In genomic region chr7:884191-885003, GRCh38 we compare ENCODE assay signal across 21 cellular contexts. TPM values are rescaled to one million over a fixed set of nuclear protein-coding genes. Genes with fewer than 3 reads are reported as not detected.
A peak's percentile ranks its signal among the peaks of the same experiment; 100 is the strongest.
DNase-seq lines count a peak whose midpoint lies in the region; ATAC-seq and TF ChIP-seq lines count a peak whose summit lies in the region.
"Had no signal": no experiment of that assay in that cellular context is flagged by ENCODE, and none has a peak within 500 bp of the region (broad histone marks: within the 10 kb centered on the region; RNA-seq: fewer than 3 reads in every experiment).

No MANE protein-coding gene starts in this region.

- H3K36me3 Mint-ChIP-seq in CD4-positive, CD25-positive, alpha-beta regulatory T cell = no peaks in the 10 kb centered on the region
- H3K36me3 Mint-ChIP-seq: naive B cell had no signal

- H3K4me1 ChIP-seq in CD4-positive, CD25-positive, alpha-beta regulatory T cell (ENCODE audit: control insufficient read depth, insufficient read depth, low read length, poor library complexity, severe bottlenecking) = peaks cover 11% of the 10 kb centered on the region
- H3K4me1 ChIP-seq in adipocyte (ENCODE audit: control insufficient read depth, insufficient read depth, low read length) (peaks cover 20% of the 10 kb centered on the region), iPS-15b (ENCODE audit: control insufficient read depth, insufficient read depth, low read length) (no peaks in the 10 kb centered on the region), ascending aorta (peaks cover 0 to 9% of the 10 kb centered on the region in 2 donors)

- H3K9me3 ChIP-seq in CD4-positive, CD25-positive, alpha-beta regulatory T cell (ENCODE audit: control insufficient read depth in 2 of 2, low read length in 2 of 2) = no peaks in the 10 kb centered on the region
- no peaks in the 10 kb centered on the region for H3K9me3 ChIP-seq in adipocyte (ENCODE audit: control insufficient read depth, low read length)
- no peaks in the 10 kb centered on the region for H3K9me3 ChIP-seq in iPS-15b (ENCODE audit: control insufficient read depth, insufficient read depth, low read length)
- no peaks in the 10 kb centered on the region for H3K9me3 ChIP-seq in ascending aorta
- H3K9me3 ChIP-seq: esophagus squamous epithelium had no signal

- H3K4me1 Mint-ChIP-seq in CD4-positive, CD25-positive, alpha-beta regulatory T cell = peaks cover 0 to 41% (median 6%) of the 10 kb centered on the region in 4 donors

- H3K27ac ChIP-seq in CD4-positive, CD25-positive, alpha-beta regulatory T cell (ENCODE audit: insufficient read depth, low read length, poor library complexity, severe bottlenecking) = no peak overlapping the region
- no peak overlapping the region for H3K27ac ChIP-seq in ascending aorta
- H3K27ac ChIP-seq: KMS-11 had no signal

- peak overlapping the region in 1 of 4 donors; percentile 38 for H3K4me3 Mint-ChIP-seq in CD4-positive, CD25-positive, alpha-beta regulatory T cell

- no peaks in the 10 kb centered on the region for H3K27me3 ChIP-seq in CD4-positive, CD25-positive, alpha-beta regulatory T cell (ENCODE audit: control insufficient read depth, insufficient read depth, low read length)
- H3K27me3 ChIP-seq in adipocyte (replicated peaks; ENCODE audit: control insufficient read depth, insufficient read depth, low read length) (no peaks in the 10 kb centered on the region), iPS-15b (ENCODE audit: control insufficient read depth, insufficient read depth, low read length) (no peaks in the 10 kb centered on the region), ascending aorta (no peaks in the 10 kb centered on the region), H7 (ENCODE audit: control insufficient read depth, insufficient read depth, low read length) (no peaks in the 10 kb centered on the region)
- H3K27me3 ChIP-seq: esophagus squamous epithelium had no signal

- H3K9ac ChIP-seq in adipocyte (ENCODE audit: low read length) (peak overlapping the region; percentile 17), iPS-15b (ENCODE audit: low read depth, low read length) (peak overlapping the region; percentile 47)
- H3K9ac ChIP-seq: KMS-11 had no signal

- no peaks in the 10 kb centered on the region for H3K27me3 Mint-ChIP-seq in CD4-positive, CD25-positive, alpha-beta regulatory T cell
- H3K27me3 Mint-ChIP-seq: naive B cell, progenitor cell of endocrine pancreas had no signal

- TF ChIP-seq CTCF in ascending aorta (IDR thresholded peaks at IDR 0.05) = no peak

- H3K9me3 Mint-ChIP-seq in CD4-positive, CD25-positive, alpha-beta regulatory T cell = no peaks in the 10 kb centered on the region
- H3K9me3 Mint-ChIP-seq: activated T-helper 2 cell treated with anti-CD3 and anti-CD28 coated beads, Interferon-gamma antibody, Interleukin-2, Interleukin-4, amounts not matched to agents 10 μg/mL and 5 μg/mL and 100 μg/mL, durations not matched to agents 14 hours and 24 hours and 36 hours; naive B cell had no signal

- intact Hi-C loops in posterior vena cava (cut with DNase I) = no loop called here
- intact Hi-C loops in ascending aorta (cut with DNase I) = no loop called here

- H3K4me3 ChIP-seq in CD4-positive, CD25-positive, alpha-beta regulatory T cell (ENCODE audit: low read depth, low read length) = no peak overlapping the region
- H3K4me3 ChIP-seq in adipocyte (ENCODE audit: low read length) (no peak overlapping the region), iPS-15b (ENCODE audit: low read depth, low read length) (no peak overlapping the region), ascending aorta (no peak overlapping the region), H7 (ENCODE audit: insufficient read depth, low read depth, low read length) (no peak overlapping the region)
- H3K4me3 ChIP-seq: esophagus squamous epithelium had no signal

- no peak for DNase-seq in CD4-positive, CD25-positive, alpha-beta regulatory T cell
- no peak for DNase-seq in adipocyte (ENCODE audit: low read depth)
- DNase-seq in posterior vena cava (ENCODE audit: low spot score) = peak; percentile 79
- no peak for DNase-seq in dermis blood vessel endothelial cell
- DNase-seq in ascending aorta (ENCODE audit: low spot score in 2 of 2) = no peak
- DNase-seq in H7 = no peak
- no peak for DNase-seq in hippocampal formation (lab: John Stamatoyannopoulos, UW)
- DNase-seq: activated CD4-positive, alpha-beta T cell treated with anti-CD3 and anti-CD28 coated beads for 4 hours; central memory CD4-positive, alpha-beta T cell; DMS79 treated with DMSO at 0.1 percent for 48 hours; esophagus squamous epithelium; mammary epithelial cell; naive B cell; NCI-H2029 treated with DMSO at 0.1 percent for 48 hours; NK-92 treated with Interleukin-12 subunit alpha and Interleukin-12 subunit beta, amount 100 ng/mL, for 24 hours; stimulated activated CD4-positive, alpha-beta T cell treated with anti-CD3 and anti-CD28 coated beads, Interleukin-12 subunit alpha, Interleukin-12 subunit beta, amount 100 ng/mL, for 4 hours; SW 1271 had no signal

- H3K36me3 ChIP-seq in CD4-positive, CD25-positive, alpha-beta regulatory T cell (ENCODE audit: control insufficient read depth, insufficient read depth, low read length) = peaks cover 34% of the 10 kb centered on the region
- H3K36me3 ChIP-seq in adipocyte (ENCODE audit: control insufficient read depth, insufficient read depth, low read length, severe bottlenecking) (peaks cover 25% of the 10 kb centered on the region), iPS-15b (ENCODE audit: control insufficient read depth, insufficient read depth, low read length) (peaks cover 32% of the 10 kb centered on the region), ascending aorta (peaks cover 32 to 38% of the 10 kb centered on the region in 2 donors), H7 (replicated peaks; ENCODE audit: control insufficient read depth, insufficient read depth, low read length) (peaks cover 3% of the 10 kb centered on the region)

- ATAC-seq in CD4-positive, CD25-positive, alpha-beta regulatory T cell (ENCODE audit: low read depth in 2 of 2) = no peak

- peak overlapping the region in 2 of 3 donors; percentile 76 to 88 for H3K27ac Mint-ChIP-seq in CD4-positive, CD25-positive, alpha-beta regulatory T cell
- H3K27ac Mint-ChIP-seq: activated T-helper 2 cell treated with anti-CD3 and anti-CD28 coated beads, Interferon-gamma antibody, Interleukin-2, Interleukin-4, amounts not matched to agents 10 μg/mL and 5 μg/mL and 100 μg/mL, durations not matched to agents 14 hours and 24 hours and 36 hours; naive B cell; progenitor cell of endocrine pancreas had no signal

RNA-seq across cellular contexts. Expression of gene GET4, which starts 8.0 kb away (rescaled TPM):
- 67.8 TPM for total RNA-seq in CD4-positive, CD25-positive, alpha-beta regulatory T cell
- polyA plus RNA-seq in CD4-positive, CD25-positive, alpha-beta regulatory T cell = 10 to 100 TPM; 23.9 to 30.8 (median 28.4) TPM
- total RNA-seq in posterior vena cava (10 to 100 TPM; 13.2 to 16.3 TPM), dermis blood vessel endothelial cell (35.4 and 45.0 TPM in 2 replicates), ascending aorta (4.2 TPM)
- 50.8 and 61.9 TPM in 2 replicates for total RNA-seq in H7 (2014; rRNA removed; shearing (Covaris generic))

RNA-seq across cellular contexts. Expression of gene SUN1, which starts 52.1 kb away (rescaled TPM):
- total RNA-seq in CD4-positive, CD25-positive, alpha-beta regulatory T cell = 90.0 TPM
- 10 to 100 TPM; 46.8 to 56.1 (median 53.7) TPM for polyA plus RNA-seq in CD4-positive, CD25-positive, alpha-beta regulatory T cell
- total RNA-seq in posterior vena cava (100 to 1,000 TPM; 110 to 132 TPM), dermis blood vessel endothelial cell (287 and 302 TPM in 2 replicates), ascending aorta (186 TPM)
- total RNA-seq in H7 (2014; rRNA removed; shearing (Covaris generic)) = 60.5 and 82.1 TPM in 2 replicates
